In genomic region chr10:114623661-114624294, GRCh38 we compare ENCODE assay signal across 9 cellular contexts. TPM values are rescaled to one million over a fixed set of nuclear protein-coding genes. Genes with fewer than 3 reads are reported as not detected.
DNase-seq lines count a peak whose midpoint lies in the region; ATAC-seq, FAIRE-seq and TF ChIP-seq lines count a peak whose summit lies in the region.
"Had no signal": no experiment of that assay in that cellular context is flagged by ENCODE, and none has a peak within 500 bp of the region (broad histone marks: within the 10 kb centered on the region; RNA-seq: fewer than 3 reads in every experiment).

No MANE protein-coding gene starts in this region.

- ATAC-seq in heart left ventricle (peak in 3 of 4 donors; percentile 46 to 61 (median 50)), GM19467 (IDR thresholded peaks at IDR 0.05; ENCODE audit: unreplicated experiment) (no peak)

- peaks cover 0 to 8% (median 0%) of the 10 kb centered on the region in 12 donors for H3K9me3 ChIP-seq in heart left ventricle
- no peaks in the 10 kb centered on the region for H3K9me3 ChIP-seq in ovary
- H3K9me3 ChIP-seq: neutrophil had no signal

- no peaks in the 10 kb centered on the region for H3K27me3 ChIP-seq in heart left ventricle
- no peaks in the 10 kb centered on the region for H3K27me3 ChIP-seq in ovary

- intact Hi-C loops in heart left ventricle (cut with DNase I): loop anchor here in 2 of 10 donors (10.0 kb wide), 2 partner anchors 141 to 149 kb away; no protein-coding TSS in a partner anchor
- intact Hi-C loops in cardiac septum (cut with DNase I): loop anchor here (10.0 kb wide), 2 partner anchors 49 to 149 kb away; no protein-coding TSS in a partner anchor
- intact Hi-C loops in ovary (cut with DNase I): no loop called here

- H3K4me3 ChIP-seq in heart left ventricle (peak overlapping the region in 2 of 12 donors; percentile 8 to 15), ovary (no peak overlapping the region)

- peak overlapping the region; percentile 7 to 91 (median 54) for H3K27ac ChIP-seq in heart left ventricle
- H3K27ac ChIP-seq in ovary: no peak overlapping the region
- H3K27ac ChIP-seq: neutrophil had no signal

- H3K36me3 ChIP-seq in heart left ventricle (peaks cover 0 to 29% (median 0%) of the 10 kb centered on the region in 9 donors), ovary (no peaks in the 10 kb centered on the region)
- H3K36me3 ChIP-seq: neutrophil had no signal

- DNase-seq in heart left ventricle: no peak
- DNase-seq in cardiac septum (ENCODE audit: low spot score): no peak
- DNase-seq in amniotic epithelial cell (ENCODE audit: low read depth): peak; percentile 38
- DNase-seq in DMS114 treated with DMSO at 0.1 percent for 48 hours (lab: John Stamatoyannopoulos, UW; ENCODE audit: unreplicated experiment): no peak
- DNase-seq in ovary: no peak
- DNase-seq in cerebellar cortex (ENCODE audit: low spot score): no peak

- no peak for TF ChIP-seq CTCF in heart left ventricle (IDR thresholded peaks at IDR 0.05)
- TF ChIP-seq CTCF in ovary (IDR thresholded peaks at IDR 0.05): no peak

- no peak for TF ChIP-seq POLR2A in heart left ventricle (IDR thresholded peaks at IDR 0.05)
- no peak for TF ChIP-seq POLR2A in ovary (IDR thresholded peaks at IDR 0.05)

- FAIRE-seq in islet of Langerhans (lab: Jason Lieb, UNC): peak; percentile 36

- TF ChIP-seq EP300 in ovary (IDR thresholded peaks at IDR 0.05): no peak

- 33 to 41% (median 37%) methylated on average over 2 of the region's 2 CpGs for WGBS in heart left ventricle, 4 donors
- 4 to 8% (median 5%) methylated on average over 2 of the region's 2 CpGs for WGBS in ovary, 3 donors

- H3K4me1 ChIP-seq in heart left ventricle: peaks cover 14 to 96% (median 59%) of the 10 kb centered on the region in 12 donors
- H3K4me1 ChIP-seq in ovary (ENCODE audit: insufficient read depth): peaks cover 7% of the 10 kb centered on the region

RNA-seq across cellular contexts. Expression of gene ABLIM1, which starts 34.3 kb away (rescaled TPM):
- 100 to 1,000 TPM; 491 to 713 (median 575) TPM for total RNA-seq in heart left ventricle
- 100 to 1,000 TPM; 242 to 276 TPM for polyA plus RNA-seq in heart left ventricle
- 473 TPM for total RNA-seq in cardiac septum
- total RNA-seq in ovary: 100 to 1,000 TPM; 157 to 505 (median 288) TPM
- 100 to 1,000 TPM; 155 to 242 TPM for polyA plus RNA-seq in ovary

Comparison
In these comparisons a context has a peak if more than half of its experiments do, and no peak if none do; other contexts are left out.
1. H3K27ac ChIP-seq: peak in heart left ventricle (12 of 12); none in ovary (0 of 2).